Comparison of ENCODE assay signal across 9 cellular contexts in genomic region chr19:47436712-47437401, GRCh38. TPM values are rescaled to one million over a fixed set of nuclear protein-coding genes. Genes with fewer than 3 reads are reported as not detected.
DNase-seq lines count a peak whose midpoint lies in the region; ATAC-seq and TF ChIP-seq lines count a peak whose summit lies in the region.
"Had no signal": no experiment of that assay in that cellular context is flagged by ENCODE, and none has a peak within 500 bp of the region (broad histone marks: within the 10 kb centered on the region; RNA-seq: fewer than 3 reads in every experiment).

No MANE protein-coding gene starts in this region.

- no peaks in the 10 kb centered on the region for H3K9me3 Mint-ChIP-seq in activated T-helper 1 cell treated with anti-CD3 and anti-CD28 coated beads, Interleukin-12 subunit alpha, Interleukin-12 subunit beta, Interleukin-2, Interleukin-4 antibody, amounts not matched to agents 30 ng/mL and 10 ng/mL and 1 ng/mL, durations not matched to agents 14 hours and 24 hours and 36 hours
- H3K9me3 Mint-ChIP-seq: dendritic cell treated with granulocyte-macrophage colony-stimulating factor and Interleukin-4, amounts not matched to agents 40 ng/mL and 50 ng/mL, for 4 days had no signal

- H3K4me3 ChIP-seq in fibroblast of pulmonary artery (replicated peaks; ENCODE audit: low read depth, low read length) (no peak overlapping the region), neutrophil (ENCODE audit: low read depth in 1 of 2, low read length in 1 of 2) (no peak overlapping the region)

- H3K27ac Mint-ChIP-seq in activated T-helper 1 cell treated with anti-CD3 and anti-CD28 coated beads, Interleukin-12 subunit alpha, Interleukin-12 subunit beta, Interleukin-2, Interleukin-4 antibody, amounts not matched to agents 30 ng/mL and 10 ng/mL and 1 ng/mL, durations not matched to agents 14 hours and 24 hours and 36 hours, result no peak overlapping the region
- H3K27ac Mint-ChIP-seq: dendritic cell treated with granulocyte-macrophage colony-stimulating factor and Interleukin-4, amounts not matched to agents 40 ng/mL and 50 ng/mL, for 4 days had no signal

- ATAC-seq in HG03139 (IDR thresholded peaks at IDR 0.05; ENCODE audit: unreplicated experiment), result no peak

- intact Hi-C loops in activated T-helper 1 cell treated with anti-CD3 and anti-CD28 coated beads, Interleukin-12 subunit alpha, Interleukin-12 subunit beta, Interleukin-2, Interleukin-4 antibody, amounts not matched to agents 30 ng/mL and 10 ng/mL and 1 ng/mL, durations not matched to agents 14 hours and 24 hours and 36 hours (cut with micrococcal nuclease), result loop anchor here (1.0 to 5.0 kb wide), 6 partner anchors 47 to 306 kb away; partner anchors contain the start of genes BICRA, KPTN and NAPA

- H3K27ac ChIP-seq in neutrophil (no peak overlapping the region), temporal lobe (ENCODE audit: low read depth, low read length) (peak overlapping the region; percentile 56)

- peaks cover 12% of the 10 kb centered on the region for H3K27me3 Mint-ChIP-seq in activated T-helper 1 cell treated with anti-CD3 and anti-CD28 coated beads, Interleukin-12 subunit alpha, Interleukin-12 subunit beta, Interleukin-2, Interleukin-4 antibody, amounts not matched to agents 30 ng/mL and 10 ng/mL and 1 ng/mL, durations not matched to agents 14 hours and 24 hours and 36 hours (ENCODE audit: insufficient read depth)

- no peak overlapping the region for H3K4me3 Mint-ChIP-seq in activated T-helper 1 cell treated with anti-CD3 and anti-CD28 coated beads, Interleukin-12 subunit alpha, Interleukin-12 subunit beta, Interleukin-2, Interleukin-4 antibody, amounts not matched to agents 30 ng/mL and 10 ng/mL and 1 ng/mL, durations not matched to agents 14 hours and 24 hours and 36 hours
- H3K4me3 Mint-ChIP-seq: dendritic cell treated with granulocyte-macrophage colony-stimulating factor and Interleukin-4, amounts not matched to agents 40 ng/mL and 50 ng/mL, for 4 days had no signal

- TF ChIP-seq CTCF in fibroblast of pulmonary artery (IDR thresholded peaks at IDR 0.05; ENCODE audit: low read length, missing control alignments) (peak; percentile 85), neutrophil (IDR thresholded peaks at IDR 0.05) (peak; percentile 86)

- H3K4me1 Mint-ChIP-seq in activated T-helper 1 cell treated with anti-CD3 and anti-CD28 coated beads, Interleukin-12 subunit alpha, Interleukin-12 subunit beta, Interleukin-2, Interleukin-4 antibody, amounts not matched to agents 30 ng/mL and 10 ng/mL and 1 ng/mL, durations not matched to agents 14 hours and 24 hours and 36 hours (ENCODE audit: low read depth), result peaks cover 32% of the 10 kb centered on the region

- peaks cover 87% of the 10 kb centered on the region for H3K27me3 ChIP-seq in neutrophil

- no peaks in the 10 kb centered on the region for H3K36me3 ChIP-seq in neutrophil

- H3K9me3 ChIP-seq in neutrophil, result no peaks in the 10 kb centered on the region

- H3K36me3 Mint-ChIP-seq in activated T-helper 1 cell treated with anti-CD3 and anti-CD28 coated beads, Interleukin-12 subunit alpha, Interleukin-12 subunit beta, Interleukin-2, Interleukin-4 antibody, amounts not matched to agents 30 ng/mL and 10 ng/mL and 1 ng/mL, durations not matched to agents 14 hours and 24 hours and 36 hours (ENCODE audit: low read depth), result peaks cover 1% of the 10 kb centered on the region

- no peaks in the 10 kb centered on the region for H3K4me1 ChIP-seq in neutrophil (ENCODE audit: control insufficient read depth in 1 of 2, insufficient read depth in 1 of 2, low read depth in 1 of 2, low read length in 1 of 2)

- DNase-seq in EL (peak; percentile 58), Kasumi-1 (lab: John Stamatoyannopoulos, UW) (peak; percentile 55 to 63), RPMI8226 (peak; percentile 77), fibroblast of pulmonary artery (ENCODE audit: low read depth) (peak; percentile 67)
- DNase-seq in activated T-helper 1 cell treated with anti-CD3 and anti-CD28 coated beads, Interleukin-12 subunit alpha, Interleukin-12 subunit beta, Interleukin-2, Interleukin-4 antibody, amounts not matched to agents 30 ng/mL and 10 ng/mL and 1 ng/mL, durations not matched to agents 14 hours and 24 hours and 36 hours (ENCODE audit: low spot score), result peak; percentile 74

RNA-seq across cellular contexts. Expression of gene MEIS3, which starts 17.5 kb away (rescaled TPM):
- not detected in 2 replicates for total RNA-seq in activated T-helper 1 cell treated with anti-CD3 and anti-CD28 coated beads, Interleukin-12 subunit alpha, Interleukin-12 subunit beta, Interleukin-2, Interleukin-4 antibody, amounts not matched to agents 30 ng/mL and 10 ng/mL and 1 ng/mL, durations not matched to agents 14 hours and 24 hours and 36 hours
- 63.4 TPM for total RNA-seq in temporal lobe

RNA-seq across cellular contexts. Expression of gene SLC8A2, which starts 34.8 kb away (rescaled TPM):
- total RNA-seq in activated T-helper 1 cell treated with anti-CD3 and anti-CD28 coated beads, Interleukin-12 subunit alpha, Interleukin-12 subunit beta, Interleukin-2, Interleukin-4 antibody, amounts not matched to agents 30 ng/mL and 10 ng/mL and 1 ng/mL, durations not matched to agents 14 hours and 24 hours and 36 hours, result 0.05 TPM in 1 of 2 replicates, not detected in the other
- 37.4 TPM for total RNA-seq in temporal lobe

RNA-seq across cellular contexts. Expression of gene KPTN, which starts 47.2 kb away (rescaled TPM):
- 9.6 and 10.8 TPM in 2 replicates for total RNA-seq in activated T-helper 1 cell treated with anti-CD3 and anti-CD28 coated beads, Interleukin-12 subunit alpha, Interleukin-12 subunit beta, Interleukin-2, Interleukin-4 antibody, amounts not matched to agents 30 ng/mL and 10 ng/mL and 1 ng/mL, durations not matched to agents 14 hours and 24 hours and 36 hours
- total RNA-seq in temporal lobe, result 5.7 TPM

Comparison
In these comparisons a context has a peak if more than half of its experiments do, and no peak if none do; other contexts are left out.
1. RNA of gene MEIS3, which starts 17.5 kb away (total RNA-seq): 63.4 TPM in temporal lobe (single experiment); not detected in activated T-helper 1 cell treated with anti-CD3 and anti-CD28 coated beads, Interleukin-12 subunit alpha, Interleukin-12 subunit beta, Interleukin-2, Interleukin-4 antibody, amounts not matched to agents 30 ng/mL and 10 ng/mL and 1 ng/mL, durations not matched to agents 14 hours and 24 hours and 36 hours; every median in the first group is over 10 times any median in the second.
2. RNA of gene SLC8A2, which starts 34.8 kb away (total RNA-seq): 37.4 TPM in temporal lobe (single experiment); 0.05 TPM in activated T-helper 1 cell treated with anti-CD3 and anti-CD28 coated beads, Interleukin-12 subunit alpha, Interleukin-12 subunit beta, Interleukin-2, Interleukin-4 antibody, amounts not matched to agents 30 ng/mL and 10 ng/mL and 1 ng/mL, durations not matched to agents 14 hours and 24 hours and 36 hours; every median in the first group is over 10 times any median in the second.
3. Peak in every context shown above with its lines, with median percentiles within 50 percentile points of each other: DNase-seq.